1 cellular context compared by ENCODE assay signal in the genomic region with DNA sequence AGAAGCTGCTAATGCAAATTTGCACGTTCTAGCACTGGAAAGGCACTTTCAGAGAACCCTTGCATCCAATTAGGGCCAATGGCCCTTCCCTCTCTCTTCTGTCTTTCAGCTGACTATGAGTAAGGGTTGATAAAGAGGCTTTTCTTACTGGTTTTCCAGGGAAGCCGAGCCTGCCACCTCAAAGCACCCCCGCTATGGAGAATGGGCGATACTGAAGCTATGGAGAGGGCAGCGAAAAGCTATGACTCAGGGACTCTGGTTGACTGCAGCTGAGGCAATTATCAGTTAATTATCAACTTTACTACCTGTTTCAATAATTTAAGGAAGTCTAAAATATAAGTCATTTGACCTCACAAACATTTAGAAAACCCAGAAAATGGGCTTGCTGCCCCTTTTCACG.
TF ChIP-seq lines count a peak whose summit lies in the region.

No MANE protein-coding gene starts in this region.

TF ChIP-seq in K562, 482 proteins besides CTCF, POLR2A, EP300 and RAD21 (continued from another document):
- TF ChIP-seq, protein P1, sequence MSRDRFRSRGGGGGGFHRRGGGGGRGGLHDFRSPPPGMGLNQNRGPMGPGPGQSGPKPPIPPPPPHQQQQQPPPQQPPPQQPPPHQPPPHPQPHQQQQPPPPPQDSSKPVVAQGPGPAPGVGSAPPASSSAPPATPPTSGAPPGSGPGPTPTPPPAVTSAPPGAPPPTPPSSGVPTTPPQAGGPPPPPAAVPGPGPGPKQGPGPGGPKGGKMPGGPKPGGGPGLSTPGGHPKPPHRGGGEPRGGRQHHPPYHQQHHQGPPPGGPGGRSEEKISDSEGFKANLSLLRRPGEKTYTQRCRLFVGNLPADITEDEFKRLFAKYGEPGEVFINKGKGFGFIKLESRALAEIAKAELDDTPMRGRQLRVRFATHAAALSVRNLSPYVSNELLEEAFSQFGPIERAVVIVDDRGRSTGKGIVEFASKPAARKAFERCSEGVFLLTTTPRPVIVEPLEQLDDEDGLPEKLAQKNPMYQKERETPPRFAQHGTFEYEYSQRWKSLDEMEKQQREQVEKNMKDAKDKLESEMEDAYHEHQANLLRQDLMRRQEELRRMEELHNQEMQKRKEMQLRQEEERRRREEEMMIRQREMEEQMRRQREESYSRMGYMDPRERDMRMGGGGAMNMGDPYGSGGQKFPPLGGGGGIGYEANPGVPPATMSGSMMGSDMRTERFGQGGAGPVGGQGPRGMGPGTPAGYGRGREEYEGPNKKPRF (IDR thresholded peaks at IDR 0.05; ENCODE audit: low read depth, low read length) = no peak
- TF ChIP-seq ZNF239 (CRISPR knock-in tag; IDR thresholded peaks at IDR 0.05) (no peak), SPI1 (IDR thresholded peaks at IDR 0.05; ENCODE audit: borderline replicate concordance, low read depth, low read length) (no peak), GABPA (tag; conservative IDR thresholded peaks at IDR 0.05; ENCODE audit: low read depth) (no peak), CEBPG (CRISPR knock-in tag; IDR thresholded peaks at IDR 0.05) (no peak), CEBPG (tag; conservative IDR thresholded peaks at IDR 0.05 in 1 of 2, IDR thresholded peaks at IDR 0.05 in 1 of 2) (no peak)
- TF ChIP-seq, protein P2, sequence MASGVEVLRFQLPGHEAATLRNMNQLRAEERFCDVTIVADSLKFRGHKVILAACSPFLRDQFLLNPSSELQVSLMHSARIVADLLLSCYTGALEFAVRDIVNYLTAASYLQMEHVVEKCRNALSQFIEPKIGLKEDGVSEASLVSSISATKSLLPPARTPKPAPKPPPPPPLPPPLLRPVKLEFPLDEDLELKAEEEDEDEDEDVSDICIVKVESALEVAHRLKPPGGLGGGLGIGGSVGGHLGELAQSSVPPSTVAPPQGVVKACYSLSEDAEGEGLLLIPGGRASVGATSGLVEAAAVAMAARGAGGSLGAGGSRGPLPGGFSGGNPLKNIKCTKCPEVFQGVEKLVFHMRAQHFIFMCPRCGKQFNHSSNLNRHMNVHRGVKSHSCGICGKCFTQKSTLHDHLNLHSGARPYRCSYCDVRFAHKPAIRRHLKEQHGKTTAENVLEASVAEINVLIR (CRISPR knock-in tag; IDR thresholded peaks at IDR 0.05) = no peak
- TF ChIP-seq, protein P3, sequence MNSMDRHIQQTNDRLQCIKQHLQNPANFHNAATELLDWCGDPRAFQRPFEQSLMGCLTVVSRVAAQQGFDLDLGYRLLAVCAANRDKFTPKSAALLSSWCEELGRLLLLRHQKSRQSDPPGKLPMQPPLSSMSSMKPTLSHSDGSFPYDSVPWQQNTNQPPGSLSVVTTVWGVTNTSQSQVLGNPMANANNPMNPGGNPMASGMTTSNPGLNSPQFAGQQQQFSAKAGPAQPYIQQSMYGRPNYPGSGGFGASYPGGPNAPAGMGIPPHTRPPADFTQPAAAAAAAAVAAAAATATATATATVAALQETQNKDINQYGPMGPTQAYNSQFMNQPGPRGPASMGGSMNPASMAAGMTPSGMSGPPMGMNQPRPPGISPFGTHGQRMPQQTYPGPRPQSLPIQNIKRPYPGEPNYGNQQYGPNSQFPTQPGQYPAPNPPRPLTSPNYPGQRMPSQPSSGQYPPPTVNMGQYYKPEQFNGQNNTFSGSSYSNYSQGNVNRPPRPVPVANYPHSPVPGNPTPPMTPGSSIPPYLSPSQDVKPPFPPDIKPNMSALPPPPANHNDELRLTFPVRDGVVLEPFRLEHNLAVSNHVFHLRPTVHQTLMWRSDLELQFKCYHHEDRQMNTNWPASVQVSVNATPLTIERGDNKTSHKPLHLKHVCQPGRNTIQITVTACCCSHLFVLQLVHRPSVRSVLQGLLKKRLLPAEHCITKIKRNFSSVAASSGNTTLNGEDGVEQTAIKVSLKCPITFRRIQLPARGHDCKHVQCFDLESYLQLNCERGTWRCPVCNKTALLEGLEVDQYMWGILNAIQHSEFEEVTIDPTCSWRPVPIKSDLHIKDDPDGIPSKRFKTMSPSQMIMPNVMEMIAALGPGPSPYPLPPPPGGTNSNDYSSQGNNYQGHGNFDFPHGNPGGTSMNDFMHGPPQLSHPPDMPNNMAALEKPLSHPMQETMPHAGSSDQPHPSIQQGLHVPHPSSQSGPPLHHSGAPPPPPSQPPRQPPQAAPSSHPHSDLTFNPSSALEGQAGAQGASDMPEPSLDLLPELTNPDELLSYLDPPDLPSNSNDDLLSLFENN (IDR thresholded peaks at IDR 0.05; ENCODE audit: low read depth in 2 of 2, low read length in 2 of 2) = no peak
- TF ChIP-seq, protein P4, sequence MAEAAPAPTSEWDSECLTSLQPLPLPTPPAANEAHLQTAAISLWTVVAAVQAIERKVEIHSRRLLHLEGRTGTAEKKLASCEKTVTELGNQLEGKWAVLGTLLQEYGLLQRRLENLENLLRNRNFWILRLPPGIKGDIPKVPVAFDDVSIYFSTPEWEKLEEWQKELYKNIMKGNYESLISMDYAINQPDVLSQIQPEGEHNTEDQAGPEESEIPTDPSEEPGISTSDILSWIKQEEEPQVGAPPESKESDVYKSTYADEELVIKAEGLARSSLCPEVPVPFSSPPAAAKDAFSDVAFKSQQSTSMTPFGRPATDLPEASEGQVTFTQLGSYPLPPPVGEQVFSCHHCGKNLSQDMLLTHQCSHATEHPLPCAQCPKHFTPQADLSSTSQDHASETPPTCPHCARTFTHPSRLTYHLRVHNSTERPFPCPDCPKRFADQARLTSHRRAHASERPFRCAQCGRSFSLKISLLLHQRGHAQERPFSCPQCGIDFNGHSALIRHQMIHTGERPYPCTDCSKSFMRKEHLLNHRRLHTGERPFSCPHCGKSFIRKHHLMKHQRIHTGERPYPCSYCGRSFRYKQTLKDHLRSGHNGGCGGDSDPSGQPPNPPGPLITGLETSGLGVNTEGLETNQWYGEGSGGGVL (CRISPR knock-in tag; IDR thresholded peaks at IDR 0.05) = no peak
TF ChIP-seq in K562: peak in this region for 0.
